In genomic region chr5:143331956-143332355, GRCh38 we compare ENCODE assay signal across 1 cellular context.
TF ChIP-seq lines count a peak whose summit lies in the region.

No MANE protein-coding gene starts in this region.

TF ChIP-seq in SK-N-SH, 30 proteins besides CTCF, POLR2A, EP300 and RAD21 (continued from another document):
- no peak for TF ChIP-seq REST (IDR thresholded peaks at IDR 0.05; ENCODE audit: low read depth, low read length)
- TF ChIP-seq, protein P1, sequence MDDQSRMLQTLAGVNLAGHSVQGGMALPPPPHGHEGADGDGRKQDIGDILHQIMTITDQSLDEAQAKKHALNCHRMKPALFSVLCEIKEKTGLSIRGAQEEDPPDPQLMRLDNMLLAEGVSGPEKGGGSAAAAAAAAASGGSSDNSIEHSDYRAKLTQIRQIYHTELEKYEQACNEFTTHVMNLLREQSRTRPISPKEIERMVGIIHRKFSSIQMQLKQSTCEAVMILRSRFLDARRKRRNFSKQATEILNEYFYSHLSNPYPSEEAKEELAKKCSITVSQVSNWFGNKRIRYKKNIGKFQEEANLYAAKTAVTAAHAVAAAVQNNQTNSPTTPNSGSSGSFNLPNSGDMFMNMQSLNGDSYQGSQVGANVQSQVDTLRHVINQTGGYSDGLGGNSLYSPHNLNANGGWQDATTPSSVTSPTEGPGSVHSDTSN (IDR thresholded peaks at IDR 0.05): peak; percentile 69
- no peak for TF ChIP-seq CHD2 (IDR thresholded peaks at IDR 0.05; ENCODE audit: low read length, partially characterized antibody)
- TF ChIP-seq, protein P2, sequence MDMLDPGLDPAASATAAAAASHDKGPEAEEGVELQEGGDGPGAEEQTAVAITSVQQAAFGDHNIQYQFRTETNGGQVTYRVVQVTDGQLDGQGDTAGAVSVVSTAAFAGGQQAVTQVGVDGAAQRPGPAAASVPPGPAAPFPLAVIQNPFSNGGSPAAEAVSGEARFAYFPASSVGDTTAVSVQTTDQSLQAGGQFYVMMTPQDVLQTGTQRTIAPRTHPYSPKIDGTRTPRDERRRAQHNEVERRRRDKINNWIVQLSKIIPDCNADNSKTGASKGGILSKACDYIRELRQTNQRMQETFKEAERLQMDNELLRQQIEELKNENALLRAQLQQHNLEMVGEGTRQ (IDR thresholded peaks at IDR 0.05; ENCODE audit: borderline replicate concordance, low read depth, low read length): no peak
- no peak for TF ChIP-seq TAF1 (IDR thresholded peaks at IDR 0.05; ENCODE audit: borderline replicate concordance, low read depth, low read length)
- TF ChIP-seq SIN3A (IDR thresholded peaks at IDR 0.05; ENCODE audit: borderline replicate concordance, low read depth, low read length): no peak
